In genomic region chr10:24968951-24969350, GRCh38 we compare ENCODE assay signal across 4 cellular contexts. TPM values are rescaled to one million over a fixed set of nuclear protein-coding genes. Genes with fewer than 3 reads are reported as not detected.
"Had no signal": no experiment of that assay in that cellular context is flagged by ENCODE, and none has a peak within 500 bp of the region (broad histone marks: within the 10 kb centered on the region; RNA-seq: fewer than 3 reads in every experiment).

No MANE protein-coding gene starts in this region.

RNA-seq across cellular contexts. Expression of gene PRTFDC1, which starts 16.5 kb away (rescaled TPM):
- total RNA-seq: MCF 10A had no signal

RNA-seq across cellular contexts. Expression of gene ENKUR, which starts 47.0 kb away (rescaled TPM):
- total RNA-seq: LHCN-M2, M059J, NCI-H460 had no signal
